In genomic region chr7:101863598-101863997, GRCh38 we compare ENCODE assay signal across 29 cellular contexts.
"Had no signal": no experiment of that assay in that cellular context is flagged by ENCODE, and none has a peak within 500 bp of the region (broad histone marks: within the 10 kb centered on the region; RNA-seq: fewer than 3 reads in every experiment).

No MANE protein-coding gene starts in this region.

- H3K27me3 Mint-ChIP-seq: activated naive CD8-positive, alpha-beta T cell treated with anti-CD3 and anti-CD28 coated beads for 36 hours; activated T-cell treated with anti-CD3 and anti-CD28 coated beads, Interleukin-2, amount 50 U/mL, for 24 hours; activated T-helper 17 cell treated with anti-CD3 and anti-CD28 coated beads, Interleukin-2, amount 50 U/mL, for 72 hours; central memory CD8-positive, alpha-beta T cell; effector memory CD8-positive, alpha-beta T cell; stimulated activated naive B cell treated with anti-CD40 and anti-IgM and Interleukin-4, amounts not matched to agents 10 μg/mL and 1 μg/mL and 100 μg/mL, for 72 hours; type B pancreatic cell had no signal

- H3K9me3 ChIP-seq: neutrophil, ovary, right lobe of liver, vagina had no signal

- ATAC-seq: activated CD8-positive, alpha-beta T cell treated with anti-CD3 and anti-CD28 coated beads, Interleukin-2, amount 10 ng/mL, durations not matched to agents 7 days and 5 days; activated T-helper 17 cell treated with anti-CD3 and anti-CD28 coated beads, Interleukin-2, amount 50 U/mL, for 72 hours; effector memory CD8-positive, alpha-beta T cell; esophagus mucosa; natural killer cell; right lobe of liver; stimulated activated naive B cell treated with anti-CD40 and anti-IgM and Interleukin-4, amounts not matched to agents 10 μg/mL and 1 μg/mL and 100 μg/mL, for 72 hours had no signal

- H3K36me3 Mint-ChIP-seq: activated naive CD8-positive, alpha-beta T cell treated with anti-CD3 and anti-CD28 coated beads for 36 hours; natural killer cell had no signal

- H3K27ac ChIP-seq: dorsolateral prefrontal cortex, neutrophil, ovary, right lobe of liver, vagina, WERI-Rb-1 had no signal

- DNase-seq: activated CD4-positive, alpha-beta T cell treated with anti-CD3 and anti-CD28 coated beads for 1 hour; activated CD4-positive, alpha-beta T cell treated with anti-CD3 and anti-CD28 coated beads, Interleukin-2, amount 50 U/mL, for 1 hour; activated CD8-positive, alpha-beta T cell treated with anti-CD3 and anti-CD28 coated beads, Interleukin-2, amount 10 ng/mL, durations not matched to agents 7 days and 5 days; activated naive CD4-positive, alpha-beta T cell treated with Interleukin-2 at 50 U/mL for 16 hours; activated naive CD8-positive, alpha-beta T cell treated with anti-CD3 and anti-CD28 coated beads for 36 hours; activated T-cell treated with anti-CD3 and anti-CD28 coated beads, Interleukin-2, amount 50 U/mL, for 24 hours; dorsolateral prefrontal cortex; effector memory CD8-positive, alpha-beta T cell; foreskin melanocyte; glutamatergic neuron; immature natural killer cell; kidney glomerular epithelial cell; midbrain; natural killer cell; ovary; right lobe of liver; small intestine; stimulated activated CD4-positive, alpha-beta T cell treated with anti-CD3 and anti-CD28 coated beads, Interleukin-15, amount 100 ng/mL, for 24 hours; stimulated activated CD8-positive, alpha-beta memory T cell treated with anti-CD3 and anti-CD28 coated beads, Interleukin-4, amount 100 ng/mL, for 48 hours; stimulated activated naive B cell treated with anti-CD40 and anti-IgM and Interleukin-4, amounts not matched to agents 10 μg/mL and 1 μg/mL and 100 μg/mL, for 72 hours; WERI-Rb-1 had no signal

- H3K27ac Mint-ChIP-seq: activated CD8-positive, alpha-beta T cell treated with anti-CD3 and anti-CD28 coated beads, Interleukin-2, amount 10 ng/mL, durations not matched to agents 7 days and 5 days; activated naive CD8-positive, alpha-beta T cell treated with anti-CD3 and anti-CD28 coated beads for 36 hours; activated T-cell treated with anti-CD3 and anti-CD28 coated beads, Interleukin-2, amount 50 U/mL, for 24 hours; activated T-helper 17 cell treated with anti-CD3 and anti-CD28 coated beads, Interleukin-2, amount 50 U/mL, for 72 hours; effector memory CD8-positive, alpha-beta T cell; immature natural killer cell; natural killer cell; stimulated activated naive B cell treated with anti-CD40 and anti-IgM and Interleukin-4, amounts not matched to agents 10 μg/mL and 1 μg/mL and 100 μg/mL, for 72 hours; T-helper 2 cell treated with Interferon-gamma antibody and Interleukin-4, amounts not matched to agents 5 μg/mL and 100 μg/mL, for 36 hours; type B pancreatic cell had no signal

- H2AFZ ChIP-seq: hepatocyte had no signal

- H3K9me3 Mint-ChIP-seq: activated naive CD8-positive, alpha-beta T cell treated with anti-CD3 and anti-CD28 coated beads for 36 hours; activated T-cell treated with anti-CD3 and anti-CD28 coated beads, Interleukin-2, amount 50 U/mL, for 24 hours; activated T-helper 17 cell treated with anti-CD3 and anti-CD28 coated beads, Interleukin-2, amount 50 U/mL, for 72 hours; central memory CD8-positive, alpha-beta T cell; effector memory CD8-positive, alpha-beta T cell; immature natural killer cell; natural killer cell; stimulated activated naive B cell treated with anti-CD40 and anti-IgM and Interleukin-4, amounts not matched to agents 10 μg/mL and 1 μg/mL and 100 μg/mL, for 72 hours; T-helper 2 cell treated with Interferon-gamma antibody and Interleukin-4, amounts not matched to agents 5 μg/mL and 100 μg/mL, for 36 hours; type B pancreatic cell had no signal

- H3K4me3 ChIP-seq: dorsolateral prefrontal cortex, hepatocyte, ovary, right lobe of liver, vagina had no signal

- H3K36me3 ChIP-seq: neutrophil, ovary, right lobe of liver, vagina, WERI-Rb-1 had no signal

- H3K4me3 Mint-ChIP-seq: activated CD8-positive, alpha-beta T cell treated with anti-CD3 and anti-CD28 coated beads, Interleukin-2, amount 10 ng/mL, durations not matched to agents 7 days and 5 days; activated naive CD8-positive, alpha-beta T cell treated with anti-CD3 and anti-CD28 coated beads for 36 hours; activated T-cell treated with anti-CD3 and anti-CD28 coated beads, Interleukin-2, amount 50 U/mL, for 24 hours; activated T-helper 17 cell treated with anti-CD3 and anti-CD28 coated beads, Interleukin-2, amount 50 U/mL, for 72 hours; central memory CD8-positive, alpha-beta T cell; effector memory CD8-positive, alpha-beta T cell; immature natural killer cell; natural killer cell; stimulated activated naive B cell treated with anti-CD40 and anti-IgM and Interleukin-4, amounts not matched to agents 10 μg/mL and 1 μg/mL and 100 μg/mL, for 72 hours; T-helper 2 cell treated with Interferon-gamma antibody and Interleukin-4, amounts not matched to agents 5 μg/mL and 100 μg/mL, for 36 hours; type B pancreatic cell had no signal

- H3K27me3 ChIP-seq: dorsolateral prefrontal cortex, hepatocyte, neutrophil, ovary, right lobe of liver, vagina had no signal
